In the genomic region with DNA sequence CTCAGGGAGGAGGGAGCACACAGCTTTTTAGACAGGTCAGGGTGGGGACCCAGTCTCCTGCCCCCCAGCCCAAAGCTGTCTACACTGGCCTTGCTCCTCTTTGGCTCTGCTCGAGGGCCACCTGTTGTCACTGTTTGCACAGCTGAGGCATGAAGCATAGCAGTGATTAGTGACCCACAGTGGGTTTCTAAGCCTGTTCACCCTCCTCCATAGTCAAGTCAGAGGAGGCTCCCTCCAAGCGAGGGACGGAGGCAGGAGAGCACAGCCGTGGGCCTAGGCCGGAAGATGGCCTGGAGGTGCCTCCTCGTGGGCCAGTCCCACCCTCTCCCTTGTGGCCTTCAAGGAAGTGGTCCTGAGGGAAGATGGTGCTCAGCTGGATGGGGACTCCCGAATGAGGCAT, we compare ENCODE assay signal across 22 cellular contexts.
"Had no signal": no experiment of that assay in that cellular context is flagged by ENCODE, and none has a peak within 500 bp of the region (broad histone marks: within the 10 kb centered on the region; RNA-seq: fewer than 3 reads in every experiment).

No MANE protein-coding gene starts in this region.

- H3K9me3 Mint-ChIP-seq: activated B cell treated with CpG ODN at 0.5 μM for 24 hours; activated CD4-positive, alpha-beta T cell treated with anti-CD3 and anti-CD28 coated beads, Interleukin-2, amount 10 ng/mL, durations not matched to agents 24 days and 14 days; activated naive CD8-positive, alpha-beta T cell treated with anti-CD3 and anti-CD28 coated beads for 36 hours; activated T-cell treated with anti-CD3 and anti-CD28 coated beads, Interleukin-2, amount 50 U/mL, for 72 hours; natural killer cell had no signal

- H3K4me3 Mint-ChIP-seq: activated B cell treated with CpG ODN at 0.5 μM for 24 hours; activated CD4-positive, alpha-beta T cell treated with anti-CD3 and anti-CD28 coated beads, Interleukin-2, amount 10 ng/mL, durations not matched to agents 24 days and 14 days; activated naive CD8-positive, alpha-beta T cell treated with anti-CD3 and anti-CD28 coated beads for 36 hours; activated T-cell treated with anti-CD3 and anti-CD28 coated beads, Interleukin-2, amount 50 U/mL, for 72 hours; natural killer cell had no signal

- DNase-seq: activated B cell treated with CpG ODN at 0.5 μM for 24 hours; activated CD4-positive, alpha-beta T cell treated with anti-CD3 and anti-CD28 coated beads, Interleukin-2, amount 10 ng/mL, durations not matched to agents 24 days and 14 days; activated CD8-positive, alpha-beta memory T cell treated with anti-CD3 and anti-CD28 coated beads, Interleukin-2, amount 50 U/mL, for 48 hours; activated naive CD8-positive, alpha-beta T cell treated with anti-CD3 and anti-CD28 coated beads for 36 hours; activated T-cell treated with anti-CD3 and anti-CD28 coated beads, Interleukin-2, amount 50 U/mL, for 72 hours; amygdala; body of pancreas; caudate nucleus; colonic mucosa; glutamatergic neuron; hypothalamus; kidney glomerular epithelial cell; mesendoderm; natural killer cell; posterior cingulate gyrus; small intestine; stimulated activated CD4-positive, alpha-beta T cell treated with anti-CD3 and anti-CD28 coated beads, Interleukin-4, amount 100 ng/mL, for 24 hours; stimulated activated naive CD4-positive, alpha-beta T cell treated with Interleukin-2 at 50 U/mL for 16 hours; substantia nigra had no signal

- H3K4me1 ChIP-seq: body of pancreas, colonic mucosa, tibial nerve, vagina had no signal

- H3K9me3 ChIP-seq: body of pancreas, colonic mucosa, tibial nerve, vagina had no signal

- H3K4me3 ChIP-seq: body of pancreas, colonic mucosa, tibial nerve, vagina had no signal

- H3K4me1 Mint-ChIP-seq: activated B cell treated with CpG ODN at 0.5 μM for 24 hours; activated CD4-positive, alpha-beta T cell treated with anti-CD3 and anti-CD28 coated beads, Interleukin-2, amount 10 ng/mL, durations not matched to agents 24 days and 14 days; activated naive CD8-positive, alpha-beta T cell treated with anti-CD3 and anti-CD28 coated beads for 36 hours had no signal

- H3K27me3 Mint-ChIP-seq: activated B cell treated with CpG ODN at 0.5 μM for 24 hours had no signal

- H3K27me3 ChIP-seq: body of pancreas, colonic mucosa, vagina had no signal

- H3K27ac Mint-ChIP-seq: activated B cell treated with CpG ODN at 0.5 μM for 24 hours; activated CD4-positive, alpha-beta T cell treated with anti-CD3 and anti-CD28 coated beads, Interleukin-2, amount 10 ng/mL, durations not matched to agents 24 days and 14 days; activated naive CD8-positive, alpha-beta T cell treated with anti-CD3 and anti-CD28 coated beads for 36 hours; activated T-cell treated with anti-CD3 and anti-CD28 coated beads, Interleukin-2, amount 50 U/mL, for 72 hours had no signal

- H3K36me3 Mint-ChIP-seq: activated naive CD8-positive, alpha-beta T cell treated with anti-CD3 and anti-CD28 coated beads for 36 hours; natural killer cell had no signal

- ATAC-seq: activated T-cell treated with anti-CD3 and anti-CD28 coated beads, Interleukin-2, amount 50 U/mL, for 72 hours; body of pancreas; esophagus mucosa; natural killer cell had no signal

- H3K27ac ChIP-seq: body of pancreas, colonic mucosa, tibial nerve, vagina had no signal

- H3K36me3 ChIP-seq: colonic mucosa, tibial nerve, vagina had no signal
